1 cellular context compared by ENCODE assay signal in genomic region chr7:47574473-47575328, GRCh38.
TF ChIP-seq lines count a peak whose summit lies in the region.

No MANE protein-coding gene starts in this region.

TF ChIP-seq in GM12878, 131 proteins besides CTCF, POLR2A, EP300 and RAD21 (continued from another document):
- TF ChIP-seq, protein P1, sequence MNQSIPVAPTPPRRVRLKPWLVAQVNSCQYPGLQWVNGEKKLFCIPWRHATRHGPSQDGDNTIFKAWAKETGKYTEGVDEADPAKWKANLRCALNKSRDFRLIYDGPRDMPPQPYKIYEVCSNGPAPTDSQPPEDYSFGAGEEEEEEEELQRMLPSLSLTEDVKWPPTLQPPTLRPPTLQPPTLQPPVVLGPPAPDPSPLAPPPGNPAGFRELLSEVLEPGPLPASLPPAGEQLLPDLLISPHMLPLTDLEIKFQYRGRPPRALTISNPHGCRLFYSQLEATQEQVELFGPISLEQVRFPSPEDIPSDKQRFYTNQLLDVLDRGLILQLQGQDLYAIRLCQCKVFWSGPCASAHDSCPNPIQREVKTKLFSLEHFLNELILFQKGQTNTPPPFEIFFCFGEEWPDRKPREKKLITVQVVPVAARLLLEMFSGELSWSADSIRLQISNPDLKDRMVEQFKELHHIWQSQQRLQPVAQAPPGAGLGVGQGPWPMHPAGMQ (IDR thresholded peaks at IDR 0.05; ENCODE audit: borderline replicate concordance) = no peak
- no peak for TF ChIP-seq GABPA (IDR thresholded peaks at IDR 0.05; ENCODE audit: low read depth)
